8 cellular contexts compared by ENCODE assay signal in genomic region chr21:46324390-46325072, GRCh38. TPM values are rescaled to one million over a fixed set of nuclear protein-coding genes. Genes with fewer than 3 reads are reported as not detected.
A peak's percentile ranks its signal among the peaks of the same experiment; 100 is the strongest.
DNase-seq lines count a peak whose midpoint lies in the region; ATAC-seq, FAIRE-seq and TF ChIP-seq lines count a peak whose summit lies in the region.

No MANE protein-coding gene starts in this region.

- H3K9me3 ChIP-seq in BE2C: no peaks in the 10 kb centered on the region
- no peaks in the 10 kb centered on the region for H3K9me3 ChIP-seq in HepG2 (ENCODE audit: low read length)

- DNase-seq in BE2C (peak; percentile 96), NCI-H524 (lab: John Stamatoyannopoulos, UW) (peak; percentile 63 to 83), dedifferentiated amniotic fluid mesenchymal stem cell (ENCODE audit: extremely low spot score) (peak; percentile 53), HepG2 (ENCODE audit: low spot score) (peak; percentile 42)
- DNase-seq in activated CD4-positive, alpha-beta T cell treated with anti-CD3 and anti-CD28 coated beads, Interleukin-2, amount 10 ng/mL, durations not matched to agents 24 days and 14 days: peak; percentile 96
- peak; percentile 80 for DNase-seq in stimulated activated CD4-positive, alpha-beta T cell treated with anti-CD3 and anti-CD28 coated beads, Interleukin-2, amount 100 ng/mL, for 4 hours (ENCODE audit: low read depth)

- in situ Hi-C loops in HepG2 (cut with HindIII; ENCODE audit: extremely low pct_ligation_motif_present, low pct_unique_long_range_greater_than_20kb): loop anchor here (5.0 kb wide), 1 partner anchor 37 kb away; the partner anchor contains the start of genes MCM3AP and YBEY

- intact Hi-C loops in activated CD4-positive, alpha-beta T cell treated with anti-CD3 and anti-CD28 coated beads, Interleukin-2, amount 10 ng/mL, durations not matched to agents 24 days and 14 days (cut with micrococcal nuclease): loop anchor here (1.0 to 5.0 kb wide), 5 partner anchors 43 to 507 kb away; partner anchors contain the start of genes DIP2A and LSS
- intact Hi-C loops in HepG2 (cut with micrococcal nuclease; ENCODE audit: unreplicated experiment): loop anchor here (1.0 to 5.0 kb wide), 3 partner anchors 38 to 177 kb away; partner anchors contain the start of gene YBEY

- TF ChIP-seq CTCF in BE2C (IDR thresholded peaks at IDR 0.05; ENCODE audit: low read depth, low read length) (no peak), HepG2 (CRISPR knock-in tag; IDR thresholded peaks at IDR 0.05) (peak; percentile 2; the same call in 1 of the 2 replicates)

- peak overlapping the region; percentile 97 for H3K4me3 Mint-ChIP-seq in activated CD4-positive, alpha-beta T cell treated with anti-CD3 and anti-CD28 coated beads, Interleukin-2, amount 10 ng/mL, durations not matched to agents 24 days and 14 days

- H3K4me3 ChIP-seq in BE2C (ENCODE audit: low read depth, low read length): peak overlapping the region; percentile 99
- H3K4me3 ChIP-seq in HepG2 (replicated peaks in 1 of 3; ENCODE audit: insufficient read depth in 1 of 3, low read depth in 2 of 3, low read length in 3 of 3): peak overlapping the region; percentile 95 to 98 (median 97)

- no peaks in the 10 kb centered on the region for H3K27me3 Mint-ChIP-seq in activated CD4-positive, alpha-beta T cell treated with anti-CD3 and anti-CD28 coated beads, Interleukin-2, amount 10 ng/mL, durations not matched to agents 24 days and 14 days

- peak overlapping the region; percentile 94 for H3K9ac ChIP-seq in HepG2 (ENCODE audit: insufficient read depth, low read depth, low read length)

- peaks cover 35% of the 10 kb centered on the region for H3K4me1 Mint-ChIP-seq in activated CD4-positive, alpha-beta T cell treated with anti-CD3 and anti-CD28 coated beads, Interleukin-2, amount 10 ng/mL, durations not matched to agents 24 days and 14 days

- TF ChIP-seq EP300 in HepG2 (IDR thresholded peaks at IDR 0.05; ENCODE audit: low read depth in 2 of 2, low read length in 2 of 2) (0 out of 4 replicates have a peak, but pooled peaks of 1 of the 2 experiments have one; percentile 2), HepG2 (CRISPR knock-in tag; IDR thresholded peaks at IDR 0.05; ENCODE audit: borderline replicate concordance) (no peak)

- ATAC-seq in GM19043 (IDR thresholded peaks at IDR 0.05; ENCODE audit: low read depth, unreplicated experiment): peak; percentile 41
- ATAC-seq in HG03342 (IDR thresholded peaks at IDR 0.05; ENCODE audit: unreplicated experiment): peak; percentile 45
- ATAC-seq in HepG2: peak; percentile 68

- H3K79me2 ChIP-seq in HepG2 (ENCODE audit: insufficient read depth, low read length): peaks cover 48% of the 10 kb centered on the region

- H3K9me3 Mint-ChIP-seq in activated CD4-positive, alpha-beta T cell treated with anti-CD3 and anti-CD28 coated beads, Interleukin-2, amount 10 ng/mL, durations not matched to agents 24 days and 14 days: no peaks in the 10 kb centered on the region

- no peak overlapping the region for H2AFZ ChIP-seq in HepG2 (ENCODE audit: low read length)

- peaks cover 10% of the 10 kb centered on the region for H3K36me3 ChIP-seq in BE2C
- peaks cover 1 to 13% of the 10 kb centered on the region in 2 experiments; a peak in 2 of 5 replicates for H3K36me3 ChIP-seq in HepG2 (replicated peaks in 1 of 2; ENCODE audit: control insufficient read depth in 1 of 2, insufficient read depth in 2 of 2, low read length in 2 of 2)

- no peaks in the 10 kb centered on the region for H3K4me1 ChIP-seq in BE2C
- peaks cover 44% of the 10 kb centered on the region for H3K4me1 ChIP-seq in HepG2 (ENCODE audit: insufficient read depth, low read length)

- CTCF ChIA-PET in HepG2 (lab: Yijun Ruan, JAX; ENCODE audit: low intra/inter-chr PET ratio, low total read pairs): no interaction called here

- 0% methylated on average over 3 of the region's 98 CpGs for WGBS in HepG2 (ENCODE audit: low lambda C conversion rate)

- no peaks in the 10 kb centered on the region for H4K20me1 ChIP-seq in HepG2 (ENCODE audit: insufficient read depth, low read length)

- BruUV-seq in HepG2 (replicated peaks; lab: Mats Ljungman, UMichigan): TSS peak; percentile 62

- FAIRE-seq in HepG2 (lab: Jason Lieb, UNC): no peak

- H3K27ac Mint-ChIP-seq in activated CD4-positive, alpha-beta T cell treated with anti-CD3 and anti-CD28 coated beads, Interleukin-2, amount 10 ng/mL, durations not matched to agents 24 days and 14 days: peak overlapping the region; percentile 86

- TF ChIP-seq POLR2A in HepG2 (IDR thresholded peaks at IDR 0.05; ENCODE audit: insufficient read depth in 1 of 2, low read depth in 2 of 2, low read length in 2 of 2): peak in 1 of 2 experiments; percentile 54; a peak in 2 of 4 replicates

- peak; percentile 45; the same call in 1 of the 2 replicates for TF ChIP-seq RAD21 in HepG2 (CRISPR knock-in tag; IDR thresholded peaks at IDR 0.05)

- POLR2A ChIA-PET in HepG2 (lab: Yijun Ruan, JAX): interaction anchor here (0.6 to 1.0 kb wide), 3 partner anchors 71 to 351 kb away, joined by 3 read pairs; no protein-coding TSS in a partner anchor

- H3K27me3 ChIP-seq in BE2C: no peaks in the 10 kb centered on the region
- no peaks in the 10 kb centered on the region; a peak in 1 of 5 replicates for H3K27me3 ChIP-seq in HepG2 (ENCODE audit: control insufficient read depth in 1 of 2, insufficient read depth in 2 of 2, low read length in 2 of 2)

- peaks cover 43% of the 10 kb centered on the region for H3K36me3 Mint-ChIP-seq in activated CD4-positive, alpha-beta T cell treated with anti-CD3 and anti-CD28 coated beads, Interleukin-2, amount 10 ng/mL, durations not matched to agents 24 days and 14 days (ENCODE audit: low read depth)

- peak overlapping the region; percentile 100 for H3K4me2 ChIP-seq in HepG2 (ENCODE audit: low read depth, low read length)

- H3K27ac ChIP-seq in HepG2 (ENCODE audit: extremely low read length, insufficient read depth, low read length): peak overlapping the region; percentile 99

RNA-seq across cellular contexts. Expression of gene PCNT, which starts 0.6 kb away (rescaled TPM):
- 32.9 TPM for polyA plus RNA-seq in BE2C (2012; ENCODE audit: insufficient read depth, insufficient read length, low read depth)
- 52.0 and 61.2 TPM in 2 replicates for total RNA-seq in activated CD4-positive, alpha-beta T cell treated with anti-CD3 and anti-CD28 coated beads, Interleukin-2, amount 10 ng/mL, durations not matched to agents 24 days and 14 days
- 12.2 and 12.4 TPM in 2 replicates for total RNA-seq in HepG2 (2016; rRNA removed; fragmentation: Illumina TruSeq; extraction: Trizol)
- 11.8 and 13.7 TPM in 2 replicates for total RNA-seq in HepG2 (2016; cell fraction: cytosol; rRNA removed; fragmentation: Illumina TruSeq; extraction: Trizol; ENCODE audit: low read depth)
- total RNA-seq in HepG2 (2016; cell fraction: insoluble cytoplasmic fraction; rRNA removed; fragmentation: Illumina TruSeq; extraction: Trizol): 9.9 and 13.1 TPM in 2 replicates
- total RNA-seq in HepG2 (2016; cell fraction: membrane; rRNA removed; fragmentation: Illumina TruSeq; extraction: Trizol): 6.9 and 8.5 TPM in 2 replicates
- 24.8 and 28.6 TPM in 2 replicates for total RNA-seq in HepG2 (2016; cell fraction: nucleus; rRNA removed; fragmentation: Illumina TruSeq; extraction: Trizol)
- polyA plus RNA-seq in HepG2 (2011; rRNA removed): 5.6 and 7.4 TPM in 2 replicates
- polyA plus RNA-seq in HepG2 (2011; cell fraction: cytosol; rRNA removed): 2.5 and 3.7 TPM in 2 replicates
- 25.9 and 37.1 TPM in 2 replicates for polyA plus RNA-seq in HepG2 (2011; cell fraction: nucleus; rRNA removed)
- 6.5 and 6.9 TPM in 2 replicates for polyA plus RNA-seq in HepG2 (2012)
- 1.0 and 1.4 TPM in 2 replicates for polyA plus RNA-seq in HepG2 (2016; cell fraction: cytosol; fragmentation: Illumina TruSeq; extraction: Trizol; ENCODE audit: low read depth)
- polyA plus RNA-seq in HepG2 (2016; cell fraction: insoluble cytoplasmic fraction; fragmentation: Illumina TruSeq; extraction: Trizol; ENCODE audit: low read depth): 8.8 and 9.4 TPM in 2 replicates
- 1.3 and 2.7 TPM in 2 replicates for polyA plus RNA-seq in HepG2 (2016; cell fraction: membrane; fragmentation: Illumina TruSeq; extraction: Trizol; ENCODE audit: low read depth)
- 46.6 and 55.1 TPM in 2 replicates for polyA plus RNA-seq in HepG2 (2016; cell fraction: nucleus; fragmentation: Illumina TruSeq; extraction: Trizol; ENCODE audit: insufficient read depth, low read depth)
- 31.0 and 75.2 TPM in 2 replicates for polyA minus RNA-seq in HepG2 (2011; rRNA and poly(A)+ RNA removed; ENCODE audit: low replicate concordance)
- 4.6 and 7.0 TPM in 2 replicates for polyA minus RNA-seq in HepG2 (2011; cell fraction: cytosol; rRNA and poly(A)+ RNA removed)
- polyA minus RNA-seq in HepG2 (2011; cell fraction: nucleus; rRNA and poly(A)+ RNA removed): 17.2 and 19.3 TPM in 2 replicates

RNA-seq across cellular contexts. Expression of gene C21orf58, which starts 0.9 kb away (rescaled TPM):
- 3.7 TPM for polyA plus RNA-seq in BE2C (2012; ENCODE audit: insufficient read depth, insufficient read length, low read depth)
- 28.4 and 33.4 TPM in 2 replicates for total RNA-seq in activated CD4-positive, alpha-beta T cell treated with anti-CD3 and anti-CD28 coated beads, Interleukin-2, amount 10 ng/mL, durations not matched to agents 24 days and 14 days
- 3.3 and 6.8 TPM in 2 replicates for total RNA-seq in HepG2 (2016; rRNA removed; fragmentation: Illumina TruSeq; extraction: Trizol)
- total RNA-seq in HepG2 (2016; cell fraction: cytosol; rRNA removed; fragmentation: Illumina TruSeq; extraction: Trizol; ENCODE audit: low read depth): 5.2 and 5.5 TPM in 2 replicates
- total RNA-seq in HepG2 (2016; cell fraction: insoluble cytoplasmic fraction; rRNA removed; fragmentation: Illumina TruSeq; extraction: Trizol): 2.2 and 7.3 TPM in 2 replicates
- 4.4 and 5.0 TPM in 2 replicates for total RNA-seq in HepG2 (2016; cell fraction: membrane; rRNA removed; fragmentation: Illumina TruSeq; extraction: Trizol)
- 7.9 and 14.5 TPM in 2 replicates for total RNA-seq in HepG2 (2016; cell fraction: nucleus; rRNA removed; fragmentation: Illumina TruSeq; extraction: Trizol)
- 3.2 and 3.5 TPM in 2 replicates for polyA plus RNA-seq in HepG2 (2011; rRNA removed)
- polyA plus RNA-seq in HepG2 (2011; cell fraction: cytosol; rRNA removed): 0.99 and 1.6 TPM in 2 replicates
- polyA plus RNA-seq in HepG2 (2011; cell fraction: nucleus; rRNA removed): 17.6 and 27.7 TPM in 2 replicates
- 1.3 and 2.8 TPM in 2 replicates for polyA plus RNA-seq in HepG2 (2012)
- 0.69 and 0.97 TPM in 2 replicates for polyA plus RNA-seq in HepG2 (2016; cell fraction: cytosol; fragmentation: Illumina TruSeq; extraction: Trizol; ENCODE audit: low read depth)
- polyA plus RNA-seq in HepG2 (2016; cell fraction: insoluble cytoplasmic fraction; fragmentation: Illumina TruSeq; extraction: Trizol; ENCODE audit: low read depth): 1.4 and 2.3 TPM in 2 replicates
- 1.4 and 1.5 TPM in 2 replicates for polyA plus RNA-seq in HepG2 (2016; cell fraction: membrane; fragmentation: Illumina TruSeq; extraction: Trizol; ENCODE audit: low read depth)
- polyA plus RNA-seq in HepG2 (2016; cell fraction: nucleus; fragmentation: Illumina TruSeq; extraction: Trizol; ENCODE audit: insufficient read depth, low read depth): 19.1 and 20.8 TPM in 2 replicates
- polyA minus RNA-seq in HepG2 (2011; rRNA and poly(A)+ RNA removed; ENCODE audit: low replicate concordance): 12.3 and 40.6 TPM in 2 replicates
- polyA minus RNA-seq in HepG2 (2011; cell fraction: cytosol; rRNA and poly(A)+ RNA removed): 2.3 and 2.5 TPM in 2 replicates
- 11.2 and 15.3 TPM in 2 replicates for polyA minus RNA-seq in HepG2 (2011; cell fraction: nucleus; rRNA and poly(A)+ RNA removed)

RNA-seq across cellular contexts. Expression of gene YBEY, which starts 38.4 kb away (rescaled TPM):
- 8.3 TPM for polyA plus RNA-seq in BE2C (2012; ENCODE audit: insufficient read depth, insufficient read length, low read depth)
- 16.2 and 18.2 TPM in 2 replicates for total RNA-seq in activated CD4-positive, alpha-beta T cell treated with anti-CD3 and anti-CD28 coated beads, Interleukin-2, amount 10 ng/mL, durations not matched to agents 24 days and 14 days
- total RNA-seq in HepG2 (2016; rRNA removed; fragmentation: Illumina TruSeq; extraction: Trizol): 6.5 and 8.9 TPM in 2 replicates
- total RNA-seq in HepG2 (2016; cell fraction: cytosol; rRNA removed; fragmentation: Illumina TruSeq; extraction: Trizol; ENCODE audit: low read depth): 2.8 and 4.9 TPM in 2 replicates
- total RNA-seq in HepG2 (2016; cell fraction: insoluble cytoplasmic fraction; rRNA removed; fragmentation: Illumina TruSeq; extraction: Trizol): 6.7 and 7.5 TPM in 2 replicates
- 4.8 and 5.5 TPM in 2 replicates for total RNA-seq in HepG2 (2016; cell fraction: membrane; rRNA removed; fragmentation: Illumina TruSeq; extraction: Trizol)
- 5.0 and 6.0 TPM in 2 replicates for total RNA-seq in HepG2 (2016; cell fraction: nucleus; rRNA removed; fragmentation: Illumina TruSeq; extraction: Trizol)
- polyA plus RNA-seq in HepG2 (2011; rRNA removed): 8.3 and 8.9 TPM in 2 replicates
- 6.4 and 8.2 TPM in 2 replicates for polyA plus RNA-seq in HepG2 (2011; cell fraction: cytosol; rRNA removed)
- 9.0 and 12.5 TPM in 2 replicates for polyA plus RNA-seq in HepG2 (2011; cell fraction: nucleus; rRNA removed)
- 7.7 and 8.4 TPM in 2 replicates for polyA plus RNA-seq in HepG2 (2012)
- polyA plus RNA-seq in HepG2 (2016; cell fraction: cytosol; fragmentation: Illumina TruSeq; extraction: Trizol; ENCODE audit: low read depth): 2.9 and 3.8 TPM in 2 replicates
- 7.5 and 8.5 TPM in 2 replicates for polyA plus RNA-seq in HepG2 (2016; cell fraction: insoluble cytoplasmic fraction; fragmentation: Illumina TruSeq; extraction: Trizol; ENCODE audit: low read depth)
- 3.3 and 4.2 TPM in 2 replicates for polyA plus RNA-seq in HepG2 (2016; cell fraction: membrane; fragmentation: Illumina TruSeq; extraction: Trizol; ENCODE audit: low read depth)
- polyA plus RNA-seq in HepG2 (2016; cell fraction: nucleus; fragmentation: Illumina TruSeq; extraction: Trizol; ENCODE audit: insufficient read depth, low read depth): 10.1 and 10.6 TPM in 2 replicates
- polyA minus RNA-seq in HepG2 (2011; rRNA and poly(A)+ RNA removed; ENCODE audit: low replicate concordance): 4.6 and 9.6 TPM in 2 replicates
- polyA minus RNA-seq in HepG2 (2011; cell fraction: cytosol; rRNA and poly(A)+ RNA removed): 1.9 and 3.3 TPM in 2 replicates
- polyA minus RNA-seq in HepG2 (2011; cell fraction: nucleus; rRNA and poly(A)+ RNA removed): 14.9 and 15.4 TPM in 2 replicates

RNA-seq across cellular contexts. Expression of gene MCM3AP, which starts 39.1 kb away (rescaled TPM):
- 79.8 TPM for polyA plus RNA-seq in BE2C (2012; ENCODE audit: insufficient read depth, insufficient read length, low read depth)
- 129 and 138 TPM in 2 replicates for total RNA-seq in activated CD4-positive, alpha-beta T cell treated with anti-CD3 and anti-CD28 coated beads, Interleukin-2, amount 10 ng/mL, durations not matched to agents 24 days and 14 days
- 54.7 and 63.5 TPM in 2 replicates for total RNA-seq in HepG2 (2016; rRNA removed; fragmentation: Illumina TruSeq; extraction: Trizol)
- 6.1 and 8.7 TPM in 2 replicates for total RNA-seq in HepG2 (2016; cell fraction: cytosol; rRNA removed; fragmentation: Illumina TruSeq; extraction: Trizol; ENCODE audit: low read depth)
- 52.6 and 60.2 TPM in 2 replicates for total RNA-seq in HepG2 (2016; cell fraction: insoluble cytoplasmic fraction; rRNA removed; fragmentation: Illumina TruSeq; extraction: Trizol)
- total RNA-seq in HepG2 (2016; cell fraction: membrane; rRNA removed; fragmentation: Illumina TruSeq; extraction: Trizol): 16.9 and 20.2 TPM in 2 replicates
- total RNA-seq in HepG2 (2016; cell fraction: nucleus; rRNA removed; fragmentation: Illumina TruSeq; extraction: Trizol): 60.4 and 72.1 TPM in 2 replicates
- polyA plus RNA-seq in HepG2 (2011; rRNA removed): 27.0 and 31.6 TPM in 2 replicates
- polyA plus RNA-seq in HepG2 (2011; cell fraction: cytosol; rRNA removed): 18.8 and 21.4 TPM in 2 replicates
- 115 TPM in 2 replicates for polyA plus RNA-seq in HepG2 (2011; cell fraction: nucleus; rRNA removed)
- polyA plus RNA-seq in HepG2 (2012): 35.0 and 42.0 TPM in 2 replicates
- polyA plus RNA-seq in HepG2 (2016; cell fraction: cytosol; fragmentation: Illumina TruSeq; extraction: Trizol; ENCODE audit: low read depth): 2.1 and 2.9 TPM in 2 replicates
- 37.3 and 48.4 TPM in 2 replicates for polyA plus RNA-seq in HepG2 (2016; cell fraction: insoluble cytoplasmic fraction; fragmentation: Illumina TruSeq; extraction: Trizol; ENCODE audit: low read depth)
- polyA plus RNA-seq in HepG2 (2016; cell fraction: membrane; fragmentation: Illumina TruSeq; extraction: Trizol; ENCODE audit: low read depth): 4.8 and 5.8 TPM in 2 replicates
- polyA plus RNA-seq in HepG2 (2016; cell fraction: nucleus; fragmentation: Illumina TruSeq; extraction: Trizol; ENCODE audit: insufficient read depth, low read depth): 136 and 140 TPM in 2 replicates
- polyA minus RNA-seq in HepG2 (2011; rRNA and poly(A)+ RNA removed; ENCODE audit: low replicate concordance): 55.5 and 59.3 TPM in 2 replicates
- 42.6 and 43.4 TPM in 2 replicates for polyA minus RNA-seq in HepG2 (2011; cell fraction: cytosol; rRNA and poly(A)+ RNA removed)
- polyA minus RNA-seq in HepG2 (2011; cell fraction: nucleus; rRNA and poly(A)+ RNA removed): 105 and 113 TPM in 2 replicates

Comparison
In these comparisons a context has a peak if more than half of its experiments do, and no peak if none do; other contexts are left out.
1. Peak in every context shown above with its lines: DNase-seq, ATAC-seq, H3K4me3 ChIP-seq and H3K27ac ChIP-seq.
2. DNase-seq: peak in every context shown above with its lines; median percentile 96 in BE2C; 96 in activated CD4-positive, alpha-beta T cell treated with anti-CD3 and anti-CD28 coated beads, Interleukin-2, amount 10 ng/mL, durations not matched to agents 24 days and 14 days; 80 in stimulated activated CD4-positive, alpha-beta T cell treated with anti-CD3 and anti-CD28 coated beads, Interleukin-2, amount 100 ng/mL, for 4 hours; 73 in NCI-H524; 53 in dedifferentiated amniotic fluid mesenchymal stem cell; 42 in HepG2.